In genomic region chr12:109462868-109463692, GRCh38 we compare ENCODE assay signal across 8 cellular contexts. TPM values are rescaled to one million over a fixed set of nuclear protein-coding genes. Genes with fewer than 3 reads are reported as not detected.
DNase-seq lines count a peak whose midpoint lies in the region; ATAC-seq and TF ChIP-seq lines count a peak whose summit lies in the region.

No MANE protein-coding gene starts in this region.

- ATAC-seq in HG03565 (IDR thresholded peaks at IDR 0.05; ENCODE audit: unreplicated experiment) = no peak
- no peak for ATAC-seq in HG03457 (IDR thresholded peaks at IDR 0.05; ENCODE audit: unreplicated experiment)

- peak overlapping the region; percentile 94 to 99 for H3K27ac ChIP-seq in right atrium auricular region

- TF ChIP-seq CTCF in AG10803 (conservative IDR thresholded peaks at IDR 0.05; ENCODE audit: low read length) (no peak), right atrium auricular region (IDR thresholded peaks at IDR 0.05) (no peak)

- peaks cover 13% of the 10 kb centered on the region for H3K36me3 ChIP-seq in right atrium auricular region

- peaks cover 0 to 100% of the 10 kb centered on the region in 2 donors for H3K4me1 ChIP-seq in right atrium auricular region

- peak; percentile 99 for DNase-seq in AG10803 (ENCODE audit: low read depth)
- peak; percentile 47 to 66 for DNase-seq in Kasumi-1 (lab: John Stamatoyannopoulos, UW)
- peak; percentile 73 for DNase-seq in amniotic stem cell (lab: John Stamatoyannopoulos, UW)
- DNase-seq in right atrium auricular region (ENCODE audit: low spot score) = peak; percentile 93
- DNase-seq in retina = peak; percentile 21
- DNase-seq in activated effector memory CD4-positive, alpha-beta T cell treated with anti-CD3 and anti-CD28 coated beads, Interleukin-2, amount 50 U/mL, for 16 hours = no peak

- H3K4me3 ChIP-seq in AG10803 (ENCODE audit: low read length) = peak overlapping the region; percentile 44
- H3K4me3 ChIP-seq in right atrium auricular region = peak overlapping the region; percentile 5 to 21

- no peaks in the 10 kb centered on the region for H3K9me3 ChIP-seq in right atrium auricular region

- no peaks in the 10 kb centered on the region for H3K27me3 ChIP-seq in right atrium auricular region

RNA-seq across cellular contexts. Expression of gene KCTD10, which starts 14.0 kb away (rescaled TPM):
- 10 to 100 TPM; 34.4 to 55.9 TPM for total RNA-seq in right atrium auricular region

RNA-seq across cellular contexts. Expression of gene UBE3B, which starts 14.4 kb away (rescaled TPM):
- total RNA-seq in right atrium auricular region = 10 to 100 TPM; 41.7 to 71.8 TPM
